ENCODE assay signal across 10 cellular contexts in the genomic region with DNA sequence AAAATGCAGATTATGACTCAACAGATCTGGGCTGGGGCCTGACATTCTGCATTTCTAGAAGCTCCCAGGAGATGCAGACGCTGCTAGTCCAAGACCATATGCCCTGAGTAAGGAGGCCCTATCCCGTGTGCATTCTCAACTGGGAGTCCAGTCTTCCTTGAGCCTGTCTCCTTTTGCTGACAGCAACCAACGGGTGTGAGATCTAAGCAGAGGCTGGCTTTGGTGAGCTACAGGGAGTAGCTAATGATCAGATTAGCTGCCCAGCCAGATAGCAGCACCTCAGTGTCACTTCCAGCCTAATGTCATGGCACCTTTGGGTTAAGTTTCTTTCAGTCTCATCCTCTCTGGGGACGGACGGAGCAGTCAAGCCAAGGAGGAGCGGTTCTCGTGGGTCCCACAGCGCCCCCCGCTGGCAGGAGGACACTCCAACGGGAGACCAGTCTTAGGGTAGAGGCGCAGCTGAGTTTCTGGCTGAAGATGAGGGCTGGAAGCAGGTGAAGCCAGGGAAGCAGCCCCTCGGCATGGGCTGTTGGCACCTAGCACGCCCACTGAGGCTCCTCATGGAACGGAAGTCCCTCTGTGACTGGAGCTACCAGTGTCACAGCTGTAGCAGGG.
DNase-seq lines count a peak whose midpoint lies in the region; ATAC-seq, FAIRE-seq and TF ChIP-seq lines count a peak whose summit lies in the region.
"Had no signal": no experiment of that assay in that cellular context is flagged by ENCODE, and none has a peak within 500 bp of the region (broad histone marks: within the 10 kb centered on the region; RNA-seq: fewer than 3 reads in every experiment).

No MANE protein-coding gene starts in this region.

- H3K27ac ChIP-seq in HepG2 (ENCODE audit: extremely low read length, insufficient read depth, low read length) (no peak overlapping the region), right lobe of liver (no peak overlapping the region), Panc1 (ENCODE audit: low read length) (no peak overlapping the region), testis (no peak overlapping the region), caudate nucleus (ENCODE audit: low read depth, low read length) (no peak overlapping the region), spleen (no peak overlapping the region), Peyer's patch (no peak overlapping the region)

- peaks cover 2% of the 10 kb centered on the region for H3K27me3 Mint-ChIP-seq in glutamatergic neuron (ENCODE audit: unreplicated experiment)

- H3K27ac Mint-ChIP-seq in glutamatergic neuron (ENCODE audit: unreplicated experiment): no peak overlapping the region
- H3K27ac Mint-ChIP-seq: activated naive CD4-positive, alpha-beta T cell treated with anti-CD3 and anti-CD28 coated beads, Interleukin-2, amount 50 U/mL, for 24 hours had no signal

- TF ChIP-seq POLR2A in HepG2 (IDR thresholded peaks at IDR 0.05; ENCODE audit: insufficient read depth in 1 of 2, low read depth in 2 of 2, low read length in 2 of 2): no peak
- TF ChIP-seq POLR2A in right lobe of liver (IDR thresholded peaks at IDR 0.05): no peak
- TF ChIP-seq POLR2A in testis (IDR thresholded peaks at IDR 0.05): no peak
- TF ChIP-seq POLR2A in spleen (IDR thresholded peaks at IDR 0.05): no peak
- TF ChIP-seq POLR2A in Peyer's patch (IDR thresholded peaks at IDR 0.05): no peak

- FAIRE-seq in HepG2 (lab: Jason Lieb, UNC): no peak

- H3K4me3 ChIP-seq in HepG2 (replicated peaks in 1 of 3; ENCODE audit: insufficient read depth in 1 of 3, low read depth in 2 of 3, low read length in 3 of 3) (no peak overlapping the region), right lobe of liver (no peak overlapping the region), Panc1 (ENCODE audit: low read depth in 2 of 2, low read length in 2 of 2) (no peak overlapping the region), testis (no peak overlapping the region), spleen (no peak overlapping the region), Peyer's patch (no peak overlapping the region)

- H3K36me3 Mint-ChIP-seq in glutamatergic neuron (ENCODE audit: unreplicated experiment): peaks cover under 1% of the 10 kb centered on the region

- TF ChIP-seq RAD21 in HepG2 (CRISPR knock-in tag; IDR thresholded peaks at IDR 0.05): no peak

- H3K27me3 ChIP-seq in HepG2 (ENCODE audit: control insufficient read depth in 1 of 2, insufficient read depth in 2 of 2, low read length in 2 of 2) (peaks cover 0 to 1% of the 10 kb centered on the region in 2 experiments; a peak in 2 of 5 replicates), right lobe of liver (no peaks in the 10 kb centered on the region), Panc1 (ENCODE audit: control insufficient read depth, insufficient read depth, low read length) (no peaks in the 10 kb centered on the region), testis (no peaks in the 10 kb centered on the region), spleen (replicated peaks in 1 of 7) (peaks cover 0 to 30% (median 0%) of the 10 kb centered on the region in 7 donors), Peyer's patch (no peaks in the 10 kb centered on the region)

- 56% methylated on average over 7 of the region's 14 CpGs for WGBS in HepG2 (ENCODE audit: low lambda C conversion rate)
- 68% methylated on average over 7 of the region's 14 CpGs for WGBS in right lobe of liver (ENCODE audit: insufficient coverage, low coverage, low lambda C conversion rate, missing lambda C conversion rate)
- WGBS in testis, 2 donors: 78 to 83% methylated on average over 4 to 14 of the region's 14 CpGs
- WGBS in spleen, 5 donors: 72 to 85% (median 83%) methylated on average over 12 to 14 of the region's 14 CpGs

- intact Hi-C loops in HepG2 (cut with micrococcal nuclease; ENCODE audit: unreplicated experiment) (no loop called here), right lobe of liver (cut with DNase I) (no loop called here), Panc1 (cut with micrococcal nuclease; ENCODE audit: unreplicated experiment) (no loop called here), testis (cut with DNase I; ENCODE audit: low total_unique reads) (no loop called here), spleen (cut with DNase I; ENCODE audit: low total_unique reads) (no loop called here)

- in situ Hi-C loops in HepG2 (cut with HindIII; ENCODE audit: extremely low pct_ligation_motif_present, low pct_unique_long_range_greater_than_20kb): no loop called here
- in situ Hi-C loops in Panc1 (cut with HindIII; ENCODE audit: low pct_unique_long_range_greater_than_20kb, low sequenced_read_pairs): no loop called here

- H3K4me1 ChIP-seq in HepG2 (ENCODE audit: insufficient read depth, low read length): no peaks in the 10 kb centered on the region
- H3K4me1 ChIP-seq in right lobe of liver: no peaks in the 10 kb centered on the region
- no peaks in the 10 kb centered on the region for H3K4me1 ChIP-seq in Panc1 (ENCODE audit: control insufficient read depth, insufficient read depth, low read length)
- H3K4me1 ChIP-seq in testis: peaks cover 17% of the 10 kb centered on the region
- H3K4me1 ChIP-seq in spleen: peaks cover 0 to 24% (median 12%) of the 10 kb centered on the region in 6 donors
- no peaks in the 10 kb centered on the region for H3K4me1 ChIP-seq in Peyer's patch

- POLR2A ChIA-PET in HepG2 (lab: Yijun Ruan, JAX) (no interaction called here), Panc1 (lab: Charles Lee) (no interaction called here)

- no peak overlapping the region for H2AFZ ChIP-seq in HepG2 (ENCODE audit: low read length)

- TF ChIP-seq CTCF in HepG2 (CRISPR knock-in tag; IDR thresholded peaks at IDR 0.05) (peak; percentile 35), right lobe of liver (IDR thresholded peaks at IDR 0.05) (peak in 2 of 4 donors; percentile 5 to 11), Panc1 (IDR thresholded peaks at IDR 0.05) (peak; percentile 65), glutamatergic neuron (IDR thresholded peaks at IDR 0.05; ENCODE audit: partially characterized antibody, unreplicated experiment) (peak; percentile 64), testis (IDR thresholded peaks at IDR 0.05) (peak in 2 of 3 experiments; percentile 29 to 32), spleen (IDR thresholded peaks at IDR 0.05 in 8 of 11, conservative IDR thresholded peaks at IDR 0.05 in 3 of 11) (no peak), Peyer's patch (IDR thresholded peaks at IDR 0.05) (no peak)

- no peak for DNase-seq in HepG2 (ENCODE audit: low spot score)
- DNase-seq in right lobe of liver: no peak
- no peak for DNase-seq in Panc1 (ENCODE audit: low read depth, low spot score)
- DNase-seq in glutamatergic neuron: peak; percentile 65
- DNase-seq in testis: peak; percentile 55
- DNase-seq in caudate nucleus (lab: John Stamatoyannopoulos, UW): no peak
- DNase-seq in spleen: no peak
- DNase-seq in Peyer's patch: no peak
- DNase-seq: DMS79 treated with DMSO at 0.1 percent for 48 hours had no signal

- H3K9ac ChIP-seq in HepG2 (ENCODE audit: insufficient read depth, low read depth, low read length): no peak overlapping the region

- BruUV-seq in HepG2 (replicated peaks; lab: Mats Ljungman, UMichigan) (no TSS peak), Panc1 (replicated peaks; lab: Mats Ljungman, UMichigan) (no TSS peak)

- CTCF ChIA-PET in HepG2 (lab: Yijun Ruan, JAX; ENCODE audit: low intra/inter-chr PET ratio, low total read pairs): no interaction called here
- CTCF ChIA-PET in Panc1 (lab: Charles Lee): interaction anchor here (0.5 kb wide), 1 partner anchor 241 kb away, joined by 3 read pairs; no protein-coding TSS in a partner anchor

- H4K20me1 ChIP-seq in HepG2 (ENCODE audit: insufficient read depth, low read length): no peaks in the 10 kb centered on the region

- peak; percentile 61 for ATAC-seq in HepG2
- no peak for ATAC-seq in right lobe of liver
- no peak for ATAC-seq in Panc1

- no peaks in the 10 kb centered on the region for H3K9me3 ChIP-seq in HepG2 (ENCODE audit: low read length)
- H3K9me3 ChIP-seq in right lobe of liver: no peaks in the 10 kb centered on the region
- no peaks in the 10 kb centered on the region for H3K9me3 ChIP-seq in Panc1 (ENCODE audit: control insufficient read depth, insufficient read depth, low read depth, low read length)
- no peaks in the 10 kb centered on the region for H3K9me3 ChIP-seq in testis
- no peaks in the 10 kb centered on the region for H3K9me3 ChIP-seq in spleen
- no peaks in the 10 kb centered on the region for H3K9me3 ChIP-seq in Peyer's patch

- H3K9me3 Mint-ChIP-seq in glutamatergic neuron (ENCODE audit: unreplicated experiment): peaks cover 2% of the 10 kb centered on the region

- H3K36me3 ChIP-seq in HepG2 (replicated peaks in 1 of 2; ENCODE audit: control insufficient read depth in 1 of 2, insufficient read depth in 2 of 2, low read length in 2 of 2) (no peaks in the 10 kb centered on the region), right lobe of liver (no peaks in the 10 kb centered on the region), Panc1 (ENCODE audit: control insufficient read depth, insufficient read depth, low read length) (no peaks in the 10 kb centered on the region), testis (ENCODE audit: low read depth, missing control alignments) (no peaks in the 10 kb centered on the region), spleen (no peaks in the 10 kb centered on the region), Peyer's patch (no peaks in the 10 kb centered on the region)

- no peak overlapping the region for H3K4me2 ChIP-seq in HepG2 (ENCODE audit: low read depth, low read length)

- no peak overlapping the region for H3K4me3 Mint-ChIP-seq in glutamatergic neuron (ENCODE audit: unreplicated experiment)
- H3K4me3 Mint-ChIP-seq: activated naive CD4-positive, alpha-beta T cell treated with anti-CD3 and anti-CD28 coated beads, Interleukin-2, amount 50 U/mL, for 24 hours had no signal

- H3K4me1 Mint-ChIP-seq in glutamatergic neuron (ENCODE audit: low read depth, unreplicated experiment): no peaks in the 10 kb centered on the region

- H3K79me2 ChIP-seq in HepG2 (ENCODE audit: insufficient read depth, low read length): no peaks in the 10 kb centered on the region

- TF ChIP-seq EP300 in HepG2 (IDR thresholded peaks at IDR 0.05; ENCODE audit: low read depth in 2 of 2, low read length in 2 of 2) (no peak), HepG2 (CRISPR knock-in tag; IDR thresholded peaks at IDR 0.05; ENCODE audit: borderline replicate concordance) (no peak)

TF ChIP-seq in HepG2, 621 proteins besides CTCF, POLR2A, EP300 and RAD21 (continues in another document):
- TF ChIP-seq STAG1 (CRISPR knock-in tag; IDR thresholded peaks at IDR 0.05) (0 out of 2 replicates have a peak, but pooled peaks have one; percentile 2), ZNF496 (CRISPR knock-in tag; IDR thresholded peaks at IDR 0.05; ENCODE audit: insufficient replicate concordance) (no peak)

Comparison
In these comparisons a context has a peak if more than half of its experiments do, and no peak if none do; other contexts are left out.
1. DNase-seq: peak in glutamatergic neuron (single experiment) and testis (single experiment); none in HepG2 (single experiment), right lobe of liver (0 of 3), Panc1 (single experiment), caudate nucleus (0 of 61), spleen (single experiment) and Peyer's patch (0 of 3).
2. CTCF ChIP-seq: peak in HepG2 (single experiment), Panc1 (single experiment), glutamatergic neuron (single experiment) and testis (2 of 3); none in spleen (0 of 11) and Peyer's patch (0 of 6).